In genomic region chr1:240618946-240619345, GRCh38 we compare ENCODE assay signal across 19 cellular contexts. TPM values are rescaled to one million over a fixed set of nuclear protein-coding genes. Genes with fewer than 3 reads are reported as not detected.
"Had no signal": no experiment of that assay in that cellular context is flagged by ENCODE, and none has a peak within 500 bp of the region (broad histone marks: within the 10 kb centered on the region; RNA-seq: fewer than 3 reads in every experiment).

No MANE protein-coding gene starts in this region.

- H3K27me3 Mint-ChIP-seq: T-cell had no signal

- H3K4me3 ChIP-seq: left lung had no signal

- H3K27ac Mint-ChIP-seq: activated naive CD4-positive, alpha-beta T cell treated with anti-CD3 and anti-CD28 coated beads, Interleukin-2, amount 50 U/mL, for 24 hours; naive thymus-derived CD4-positive, alpha-beta T cell; stimulated activated naive CD8-positive, alpha-beta T cell treated with anti-CD3 and anti-CD28 coated beads, Interleukin-15, Interleukin-2, amounts not matched to agents 100 ng/mL and 50 ng/mL, for 24 hours; T-cell had no signal

- H3K4me3 Mint-ChIP-seq: activated naive CD4-positive, alpha-beta T cell treated with anti-CD3 and anti-CD28 coated beads, Interleukin-2, amount 50 U/mL, for 24 hours; naive thymus-derived CD4-positive, alpha-beta T cell; stimulated activated naive CD8-positive, alpha-beta T cell treated with anti-CD3 and anti-CD28 coated beads, Interleukin-15, Interleukin-2, amounts not matched to agents 100 ng/mL and 50 ng/mL, for 24 hours; T-cell had no signal

- H3K9me3 Mint-ChIP-seq: activated naive CD4-positive, alpha-beta T cell treated with anti-CD3 and anti-CD28 coated beads, Interleukin-2, amount 50 U/mL, for 24 hours; stimulated activated naive CD8-positive, alpha-beta T cell treated with anti-CD3 and anti-CD28 coated beads, Interleukin-15, Interleukin-2, amounts not matched to agents 100 ng/mL and 50 ng/mL, for 24 hours; T-cell had no signal

- DNase-seq: activated CD4-positive, CD25-positive, alpha-beta regulatory T cell treated with anti-CD3 and anti-CD28 coated beads, Interleukin-2, amount 50 U/mL, for 72 hours; activated effector memory CD4-positive, alpha-beta T cell treated with Interleukin-2 at 50 U/mL for 16 hours; amygdala; cortex of kidney; effector CD4-positive, alpha-beta T cell; esophagus squamous epithelium; hippocampal formation; kidney; left lung; mammary epithelial cell; naive thymus-derived CD4-positive, alpha-beta T cell; stimulated activated CD4-positive, alpha-beta T cell treated with anti-CD3 and anti-CD28 coated beads, Interleukin-15, amount 100 ng/mL, for 24 hours; stimulated activated CD4-positive, alpha-beta T cell treated with anti-CD3 and anti-CD28 coated beads, Interleukin-4, amount 100 ng/mL, for 24 hours; T-cell; T1000 had no signal

- H3K36me3 ChIP-seq: esophagus squamous epithelium, left lung had no signal

- H3K27ac ChIP-seq: esophagus squamous epithelium, left lung had no signal

- H3K36me3 Mint-ChIP-seq: activated naive CD4-positive, alpha-beta T cell treated with anti-CD3 and anti-CD28 coated beads, Interleukin-2, amount 50 U/mL, for 24 hours; naive thymus-derived CD4-positive, alpha-beta T cell; T-cell had no signal

- H3K4me1 ChIP-seq: esophagus squamous epithelium, left lung had no signal

- H3K27me3 ChIP-seq: esophagus squamous epithelium had no signal

- FAIRE-seq: endothelial cell of umbilical vein, kidney had no signal

- H3K9me3 ChIP-seq: left lung had no signal

- ATAC-seq: left lung; naive thymus-derived CD4-positive, alpha-beta T cell; T-cell had no signal

RNA-seq across cellular contexts. Expression of gene GREM2, which starts 7.0 kb away (rescaled TPM):
- total RNA-seq: endothelial cell of umbilical vein, glomerular endothelial cell had no signal
